24 cellular contexts compared by ENCODE assay signal in the genomic region with DNA sequence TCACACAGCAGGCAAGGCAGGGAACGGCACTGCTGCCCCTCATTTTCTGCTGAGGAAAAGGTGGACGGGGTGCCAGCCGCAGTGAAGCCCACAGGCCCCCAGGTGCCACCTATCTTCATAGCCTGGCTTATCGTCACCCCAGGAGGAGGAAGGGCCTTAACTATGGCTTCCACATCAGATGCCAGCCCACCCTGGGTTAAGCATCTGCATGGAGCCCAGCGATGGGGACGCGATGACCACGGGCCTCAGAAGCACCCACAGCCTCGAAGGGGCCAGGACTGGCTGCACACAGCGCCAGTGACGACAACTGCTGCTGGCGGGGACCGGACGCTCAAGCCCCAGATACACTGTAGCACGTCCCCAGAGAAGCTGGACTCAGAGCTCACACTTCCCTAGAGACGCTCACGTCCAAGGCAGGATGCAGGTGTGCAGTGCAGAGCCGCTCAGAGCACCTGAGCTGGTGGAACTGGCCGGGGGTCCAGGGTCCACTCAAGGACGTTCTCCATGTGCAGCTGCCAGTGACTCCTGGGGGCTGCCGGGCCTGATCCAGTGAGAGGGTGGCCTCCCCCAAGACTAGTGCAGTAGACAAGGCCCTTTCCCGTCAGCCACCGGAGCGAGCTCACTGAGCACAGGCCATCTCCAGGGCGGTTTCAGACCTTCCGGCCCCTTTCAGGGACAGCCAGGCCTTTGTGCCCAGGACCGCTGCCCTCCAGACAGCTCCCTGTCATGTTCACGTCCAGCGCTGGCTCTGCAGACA.
A peak's percentile ranks its signal among the peaks of the same experiment; 100 is the strongest.
DNase-seq lines count a peak whose midpoint lies in the region; ATAC-seq and TF ChIP-seq lines count a peak whose summit lies in the region.
"Had no signal": no experiment of that assay in that cellular context is flagged by ENCODE, and none has a peak within 500 bp of the region (broad histone marks: within the 10 kb centered on the region; RNA-seq: fewer than 3 reads in every experiment).

No MANE protein-coding gene starts in this region.

- 82% methylated on average over 8 of the region's 29 CpGs for WGBS in suprapubic skin

- H3K36me3 ChIP-seq in WERI-Rb-1 (no peaks in the 10 kb centered on the region), lower lobe of right lung (no peaks in the 10 kb centered on the region), suprapubic skin (no peaks in the 10 kb centered on the region)
- H3K36me3 ChIP-seq: adrenal gland, neutrophil, transverse colon had no signal

- H3K27ac ChIP-seq in WERI-Rb-1 = no peak overlapping the region
- H3K27ac ChIP-seq in lower lobe of right lung = no peak overlapping the region
- no peak overlapping the region for H3K27ac ChIP-seq in suprapubic skin
- H3K27ac ChIP-seq: adrenal gland, epithelial cell of prostate, neutrophil, skin epidermis, transverse colon had no signal

- no peak overlapping the region for H3K27ac Mint-ChIP-seq in activated naive CD8-positive, alpha-beta T cell treated with anti-CD3 and anti-CD28 coated beads, Interleukin-2, amount 10 ng/mL, durations not matched to agents 7 days and 5 days
- no peak overlapping the region for H3K27ac Mint-ChIP-seq in activated naive CD8-positive, alpha-beta T cell treated with anti-CD3 and anti-CD28 coated beads for 36 hours
- H3K27ac Mint-ChIP-seq: activated CD8-positive, alpha-beta T cell treated with anti-CD3 and anti-CD28 coated beads for 36 hours; B cell had no signal

- peak; percentile 20 for DNase-seq in activated naive CD8-positive, alpha-beta T cell treated with anti-CD3 and anti-CD28 coated beads, Interleukin-2, amount 10 ng/mL, durations not matched to agents 7 days and 5 days
- DNase-seq in activated naive CD8-positive, alpha-beta T cell treated with anti-CD3 and anti-CD28 coated beads for 36 hours = no peak
- DNase-seq in WERI-Rb-1 = peak; percentile 2
- peak; percentile 41 for DNase-seq in lower lobe of right lung
- peak; percentile 48 to 78 for DNase-seq in suprapubic skin (ENCODE audit: low spot score in 2 of 2)
- DNase-seq in dermis blood vessel endothelial cell = no peak
- DNase-seq in 8988T = no peak
- DNase-seq: activated CD8-positive, alpha-beta T cell treated with anti-CD3 and anti-CD28 coated beads for 36 hours; activated T-cell treated with anti-CD3 and anti-CD28 coated beads for 4 hours; effector CD4-positive, alpha-beta T cell; mammary epithelial cell; NCI-H1105; NCI-H2081; NCI-H345; NCI-H748 treated with DMSO at 0.1 percent for 48 hours; transverse colon had no signal

- no peaks in the 10 kb centered on the region for H3K9me3 Mint-ChIP-seq in activated naive CD8-positive, alpha-beta T cell treated with anti-CD3 and anti-CD28 coated beads, Interleukin-2, amount 10 ng/mL, durations not matched to agents 7 days and 5 days
- no peaks in the 10 kb centered on the region for H3K9me3 Mint-ChIP-seq in activated naive CD8-positive, alpha-beta T cell treated with anti-CD3 and anti-CD28 coated beads for 36 hours
- H3K9me3 Mint-ChIP-seq: activated CD8-positive, alpha-beta T cell treated with anti-CD3 and anti-CD28 coated beads for 36 hours; brain had no signal

- TF ChIP-seq POLR2A in suprapubic skin (IDR thresholded peaks at IDR 0.05) = no peak

- no peaks in the 10 kb centered on the region for H3K9me3 ChIP-seq in WERI-Rb-1 (ENCODE audit: severe bottlenecking)
- H3K9me3 ChIP-seq in lower lobe of right lung = no peaks in the 10 kb centered on the region
- no peaks in the 10 kb centered on the region for H3K9me3 ChIP-seq in suprapubic skin
- H3K9me3 ChIP-seq: adrenal gland, neutrophil, transverse colon had no signal

- POLR2A ChIA-PET in activated naive CD8-positive, alpha-beta T cell treated with anti-CD3 and anti-CD28 coated beads, Interleukin-2, amount 10 ng/mL, durations not matched to agents 7 days and 5 days (lab: Charles Lee) = no interaction called here

- H3K4me3 ChIP-seq in WERI-Rb-1 (ENCODE audit: low read depth, low read length) (no peak overlapping the region), lower lobe of right lung (no peak overlapping the region), suprapubic skin (no peak overlapping the region)
- H3K4me3 ChIP-seq: adrenal gland, skin epidermis, transverse colon had no signal

- H3K4me3 Mint-ChIP-seq in activated naive CD8-positive, alpha-beta T cell treated with anti-CD3 and anti-CD28 coated beads, Interleukin-2, amount 10 ng/mL, durations not matched to agents 7 days and 5 days = no peak overlapping the region
- H3K4me3 Mint-ChIP-seq in activated naive CD8-positive, alpha-beta T cell treated with anti-CD3 and anti-CD28 coated beads for 36 hours = no peak overlapping the region
- H3K4me3 Mint-ChIP-seq: activated CD8-positive, alpha-beta T cell treated with anti-CD3 and anti-CD28 coated beads for 36 hours; B cell; brain had no signal

- no peak for TF ChIP-seq EP300 in suprapubic skin (IDR thresholded peaks at IDR 0.05)

- H3K4me1 ChIP-seq in lower lobe of right lung = no peaks in the 10 kb centered on the region
- H3K4me1 ChIP-seq in suprapubic skin = no peaks in the 10 kb centered on the region
- H3K4me1 ChIP-seq: adrenal gland, transverse colon had no signal

- H3K36me3 Mint-ChIP-seq in activated naive CD8-positive, alpha-beta T cell treated with anti-CD3 and anti-CD28 coated beads, Interleukin-2, amount 10 ng/mL, durations not matched to agents 7 days and 5 days = no peaks in the 10 kb centered on the region
- no peaks in the 10 kb centered on the region for H3K36me3 Mint-ChIP-seq in activated naive CD8-positive, alpha-beta T cell treated with anti-CD3 and anti-CD28 coated beads for 36 hours
- H3K36me3 Mint-ChIP-seq: brain had no signal

- H3K27me3 ChIP-seq in WERI-Rb-1 (ENCODE audit: insufficient read depth, low read depth, severe bottlenecking) = no peaks in the 10 kb centered on the region
- peaks cover 10% of the 10 kb centered on the region for H3K27me3 ChIP-seq in lower lobe of right lung (ENCODE audit: low read depth)
- peaks cover 66% of the 10 kb centered on the region for H3K27me3 ChIP-seq in suprapubic skin

- TF ChIP-seq CTCF in WERI-Rb-1 (IDR thresholded peaks at IDR 0.05; ENCODE audit: low read depth, low read length) (no peak), lower lobe of right lung (IDR thresholded peaks at IDR 0.05) (no peak), suprapubic skin (IDR thresholded peaks at IDR 0.05) (no peak)

- intact Hi-C loops in lower lobe of right lung (cut with DNase I) = no loop called here

- no peak for ATAC-seq in activated naive CD8-positive, alpha-beta T cell treated with anti-CD3 and anti-CD28 coated beads, Interleukin-2, amount 10 ng/mL, durations not matched to agents 7 days and 5 days (ENCODE audit: low read depth)
- peak in 1 of 2 donors; percentile 14 for ATAC-seq in lower lobe of right lung
- ATAC-seq in GM18861 (IDR thresholded peaks at IDR 0.05; ENCODE audit: unreplicated experiment) = no peak
- ATAC-seq: activated CD4-positive, CD25-positive, alpha-beta regulatory T cell treated with anti-CD3 and anti-CD28 coated beads, Interleukin-2, amount 50 U/mL, for 24 hours; activated CD8-positive, alpha-beta T cell treated with anti-CD3 and anti-CD28 coated beads for 36 hours had no signal

- peaks cover 2% of the 10 kb centered on the region for H3K27me3 Mint-ChIP-seq in activated naive CD8-positive, alpha-beta T cell treated with anti-CD3 and anti-CD28 coated beads, Interleukin-2, amount 10 ng/mL, durations not matched to agents 7 days and 5 days
- H3K27me3 Mint-ChIP-seq in activated naive CD8-positive, alpha-beta T cell treated with anti-CD3 and anti-CD28 coated beads for 36 hours = peaks cover 21% of the 10 kb centered on the region

- H3K4me1 Mint-ChIP-seq in activated naive CD8-positive, alpha-beta T cell treated with anti-CD3 and anti-CD28 coated beads, Interleukin-2, amount 10 ng/mL, durations not matched to agents 7 days and 5 days = no peaks in the 10 kb centered on the region
- no peaks in the 10 kb centered on the region for H3K4me1 Mint-ChIP-seq in activated naive CD8-positive, alpha-beta T cell treated with anti-CD3 and anti-CD28 coated beads for 36 hours
- H3K4me1 Mint-ChIP-seq: B cell had no signal

Comparison
In these comparisons a context has a peak if more than half of its experiments do, and no peak if none do; other contexts are left out.
1. DNase-seq: peak in activated naive CD8-positive, alpha-beta T cell treated with anti-CD3 and anti-CD28 coated beads, Interleukin-2, amount 10 ng/mL, durations not matched to agents 7 days and 5 days (single experiment), WERI-Rb-1 (single experiment), lower lobe of right lung (single experiment) and suprapubic skin (2 of 2); none in activated naive CD8-positive, alpha-beta T cell treated with anti-CD3 and anti-CD28 coated beads for 36 hours (single experiment), dermis blood vessel endothelial cell (single experiment) and 8988T (single experiment).